ENCODE assay signal across 18 cellular contexts in genomic region chr2:20496477-20496876, GRCh38. TPM values are rescaled to one million over a fixed set of nuclear protein-coding genes. Genes with fewer than 3 reads are reported as not detected.
DNase-seq lines count a peak whose midpoint lies in the region; ATAC-seq, FAIRE-seq and TF ChIP-seq lines count a peak whose summit lies in the region.
"Had no signal": no experiment of that assay in that cellular context is flagged by ENCODE, and none has a peak within 500 bp of the region (broad histone marks: within the 10 kb centered on the region; RNA-seq: fewer than 3 reads in every experiment).

No MANE protein-coding gene starts in this region.

- peaks cover 11% of the 10 kb centered on the region for H3K9me3 Mint-ChIP-seq in MCF 10A (ENCODE audit: unreplicated experiment)
- H3K9me3 Mint-ChIP-seq: activated T-helper 2 cell treated with anti-CD3 and anti-CD28 coated beads, Interferon-gamma antibody, Interleukin-2, Interleukin-4, amounts not matched to agents 10 μg/mL and 5 μg/mL and 100 μg/mL, durations not matched to agents 14 hours and 24 hours and 36 hours; endodermal cell had no signal

- peak overlapping the region in 1 of 3 experiments; percentile 9; a peak in 1 of 6 replicates for H3K4me3 ChIP-seq in HepG2 (replicated peaks in 1 of 3; ENCODE audit: insufficient read depth in 1 of 3, low read depth in 2 of 3, low read length in 3 of 3)
- H3K4me3 ChIP-seq in right lobe of liver: no peak overlapping the region
- no peak overlapping the region for H3K4me3 ChIP-seq in neural cell (ENCODE audit: low read length)
- no peak overlapping the region for H3K4me3 ChIP-seq in upper lobe of right lung

- no peaks in the 10 kb centered on the region for H4K20me1 ChIP-seq in HepG2 (ENCODE audit: insufficient read depth, low read length)
- no peaks in the 10 kb centered on the region for H4K20me1 ChIP-seq in neural cell (ENCODE audit: insufficient read depth)

- CTCF ChIA-PET in HepG2 (lab: Yijun Ruan, JAX; ENCODE audit: low intra/inter-chr PET ratio, low total read pairs): no interaction called here
- CTCF ChIA-PET in MCF 10A (lab: Yijun Ruan, JAX): interaction anchor here (1.3 to 1.9 kb wide), 2 partner anchors 85 to 139 kb away, joined by 3 to 5 read pairs; no protein-coding TSS in a partner anchor

- POLR2A ChIA-PET in HepG2 (lab: Yijun Ruan, JAX) (interaction anchor here (1.0 to 10.1 kb wide), 11 partner anchors 10 to 100 kb away, joined by 3 to 97 read pairs (median 5); partner anchors contain the start of gene RHOB), MCF 10A (lab: Yijun Ruan, JAX) (interaction anchor here (0.7 to 0.9 kb wide), 2 partner anchors 12 to 13 kb away, joined by 3 read pairs; no protein-coding TSS in a partner anchor)

- peaks cover 6% of the 10 kb centered on the region for H3K36me3 Mint-ChIP-seq in MCF 10A (ENCODE audit: insufficient read depth, unreplicated experiment)

- H3K27me3 ChIP-seq in HepG2 (ENCODE audit: control insufficient read depth in 1 of 2, insufficient read depth in 2 of 2, low read length in 2 of 2): no peaks in the 10 kb centered on the region
- no peaks in the 10 kb centered on the region for H3K27me3 ChIP-seq in right lobe of liver
- H3K27me3 ChIP-seq in neural cell (ENCODE audit: insufficient read depth, low read depth, low read length): no peaks in the 10 kb centered on the region
- H3K27me3 ChIP-seq in upper lobe of right lung: no peaks in the 10 kb centered on the region
- H3K27me3 ChIP-seq: foreskin keratinocyte had no signal

- no peaks in the 10 kb centered on the region for H3K9me2 ChIP-seq in neural cell (ENCODE audit: insufficient read depth, low read length)

- BruUV-seq in HepG2 (replicated peaks; lab: Mats Ljungman, UMichigan) (no TSS peak), MCF 10A (replicated peaks; lab: Mats Ljungman, UMichigan) (no TSS peak)

- FAIRE-seq in HepG2 (lab: Jason Lieb, UNC): no peak

- H3K9ac ChIP-seq in HepG2 (ENCODE audit: insufficient read depth, low read depth, low read length) (peak overlapping the region; percentile 28; the same call in 1 of the 2 replicates), neural cell (ENCODE audit: low read length) (no peak overlapping the region)

- WGBS in HepG2 (ENCODE audit: low lambda C conversion rate): 40% methylated on average over 7 of the region's 7 CpGs
- WGBS in right lobe of liver (ENCODE audit: insufficient coverage, low coverage, low lambda C conversion rate, missing lambda C conversion rate): 69% methylated on average over 3 of the region's 7 CpGs

- H3K27me3 Mint-ChIP-seq in MCF 10A (ENCODE audit: insufficient read depth, unreplicated experiment): no peaks in the 10 kb centered on the region

- H3K4me3 Mint-ChIP-seq in MCF 10A (ENCODE audit: unreplicated experiment): peak overlapping the region; percentile 35
- H3K4me3 Mint-ChIP-seq: endodermal cell had no signal

- no peak for TF ChIP-seq EP300 in HepG2 (IDR thresholded peaks at IDR 0.05; ENCODE audit: low read depth in 2 of 2, low read length in 2 of 2)
- TF ChIP-seq EP300 in HepG2 (CRISPR knock-in tag; IDR thresholded peaks at IDR 0.05; ENCODE audit: borderline replicate concordance): no peak
- peak; percentile 80 for TF ChIP-seq EP300 in neural cell (conservative IDR thresholded peaks at IDR 0.05; ENCODE audit: poor library complexity, severe bottlenecking)

- H3K79me2 ChIP-seq in HepG2 (ENCODE audit: insufficient read depth, low read length) (no peaks in the 10 kb centered on the region), neural cell (replicated peaks; ENCODE audit: insufficient read depth, low read length) (no peaks in the 10 kb centered on the region)

- peaks cover 55% of the 10 kb centered on the region for H3K4me1 ChIP-seq in HepG2 (ENCODE audit: insufficient read depth, low read length)
- no peaks in the 10 kb centered on the region for H3K4me1 ChIP-seq in right lobe of liver
- no peaks in the 10 kb centered on the region for H3K4me1 ChIP-seq in upper lobe of right lung

- H3K27ac Mint-ChIP-seq in MCF 10A (ENCODE audit: low read depth, unreplicated experiment): peak overlapping the region; percentile 37
- H3K27ac Mint-ChIP-seq: activated T-helper 2 cell treated with anti-CD3 and anti-CD28 coated beads, Interferon-gamma antibody, Interleukin-2, Interleukin-4, amounts not matched to agents 10 μg/mL and 5 μg/mL and 100 μg/mL, durations not matched to agents 14 hours and 24 hours and 36 hours; endodermal cell had no signal

- TF ChIP-seq RAD21 in HepG2 (CRISPR knock-in tag; IDR thresholded peaks at IDR 0.05): no peak
- no peak for TF ChIP-seq RAD21 in neural cell (conservative IDR thresholded peaks at IDR 0.05)

- no peak for TF ChIP-seq POLR2A in HepG2 (IDR thresholded peaks at IDR 0.05; ENCODE audit: insufficient read depth in 1 of 2, low read depth in 2 of 2, low read length in 2 of 2)
- no peak for TF ChIP-seq POLR2A in right lobe of liver (IDR thresholded peaks at IDR 0.05)

- ATAC-seq in HepG2: peak; percentile 47
- ATAC-seq in right lobe of liver: no peak
- ATAC-seq in upper lobe of right lung: peak; percentile 35
- ATAC-seq in GM21367 (IDR thresholded peaks at IDR 0.05; ENCODE audit: unreplicated experiment): no peak
- no peak for ATAC-seq in GM21737 (IDR thresholded peaks at IDR 0.05; ENCODE audit: unreplicated experiment)
- ATAC-seq: left lobe of liver had no signal

- TF ChIP-seq CTCF in HepG2 (CRISPR knock-in tag; IDR thresholded peaks at IDR 0.05): no peak
- no peak for TF ChIP-seq CTCF in right lobe of liver (IDR thresholded peaks at IDR 0.05)
- TF ChIP-seq CTCF in MCF 10A (IDR thresholded peaks at IDR 0.05; ENCODE audit: unreplicated experiment): no peak
- TF ChIP-seq CTCF in neural cell (IDR thresholded peaks at IDR 0.05; ENCODE audit: poor library complexity, severe bottlenecking): no peak
- no peak for TF ChIP-seq CTCF in upper lobe of right lung (IDR thresholded peaks at IDR 0.05)
- TF ChIP-seq CTCF in GM20000 (IDR thresholded peaks at IDR 0.05; ENCODE audit: extremely low read depth, missing control alignments): no peak

- H3K4me2 ChIP-seq in HepG2 (ENCODE audit: low read depth, low read length): peak overlapping the region; percentile 57
- H3K4me2 ChIP-seq in neural cell (ENCODE audit: low read length): no peak overlapping the region

- in situ Hi-C loops in HepG2 (cut with HindIII; ENCODE audit: extremely low pct_ligation_motif_present, low pct_unique_long_range_greater_than_20kb): no loop called here

- DNase-seq in HepG2 (ENCODE audit: low spot score) (no peak), right lobe of liver (no peak), MCF 10A (ENCODE audit: unreplicated experiment) (no peak), upper lobe of right lung (no peak), GM20000 (ENCODE audit: low spot score) (no peak)
- DNase-seq: activated CD4-positive, CD25-positive, alpha-beta regulatory T cell; endodermal cell; NCI-H2081; retina; Right ventricle myocardium superior; stimulated activated CD4-positive, alpha-beta T cell treated with anti-CD3 and anti-CD28 coated beads, Interleukin-1b, Interleukin-23, amount 100 ng/mL, for 48 hours; T-helper 2 cell had no signal

- H3K4me1 Mint-ChIP-seq in MCF 10A (ENCODE audit: insufficient read depth, unreplicated experiment): peaks cover 34% of the 10 kb centered on the region
- H3K4me1 Mint-ChIP-seq: endodermal cell had no signal

- no peaks in the 10 kb centered on the region for H3F3A ChIP-seq in neural cell (ENCODE audit: insufficient read depth, low read length, poor library complexity, severe bottlenecking)

- no peaks in the 10 kb centered on the region for H3K9me3 ChIP-seq in HepG2 (ENCODE audit: low read length)
- H3K9me3 ChIP-seq in right lobe of liver: no peaks in the 10 kb centered on the region
- no peaks in the 10 kb centered on the region for H3K9me3 ChIP-seq in neural cell (ENCODE audit: low read length)
- no peaks in the 10 kb centered on the region for H3K9me3 ChIP-seq in upper lobe of right lung

- intact Hi-C loops in HepG2 (cut with micrococcal nuclease; ENCODE audit: unreplicated experiment) (no loop called here), right lobe of liver (cut with DNase I) (no loop called here), MCF 10A (cut with micrococcal nuclease) (loop anchor here (5.0 kb wide), 1 partner anchor 44 kb away; no protein-coding TSS in a partner anchor), upper lobe of right lung (cut with DNase I) (no loop called here)

- H3K27ac ChIP-seq in HepG2 (ENCODE audit: extremely low read length, insufficient read depth, low read length): no peak overlapping the region
- no peak overlapping the region for H3K27ac ChIP-seq in right lobe of liver
- peak overlapping the region; percentile 8 for H3K27ac ChIP-seq in neural cell (ENCODE audit: low read length)
- H3K27ac ChIP-seq in upper lobe of right lung: no peak overlapping the region
- H3K27ac ChIP-seq: foreskin keratinocyte had no signal

- H3K36me3 ChIP-seq in HepG2 (replicated peaks in 1 of 2; ENCODE audit: control insufficient read depth in 1 of 2, insufficient read depth in 2 of 2, low read length in 2 of 2) (no peaks in the 10 kb centered on the region), right lobe of liver (no peaks in the 10 kb centered on the region), neural cell (ENCODE audit: insufficient read depth, low read length) (no peaks in the 10 kb centered on the region), upper lobe of right lung (no peaks in the 10 kb centered on the region)

- H2AFZ ChIP-seq in HepG2 (ENCODE audit: low read length) (no peak overlapping the region), neural cell (ENCODE audit: low read depth, low read length) (no peak overlapping the region)

RNA-seq across cellular contexts. Expression of gene RHOB, which starts 49.6 kb away (rescaled TPM):
- total RNA-seq in HepG2 (2016; rRNA removed; fragmentation: Illumina TruSeq; extraction: Trizol): 192 and 268 TPM in 2 replicates
- total RNA-seq in HepG2 (2016; cell fraction: cytosol; rRNA removed; fragmentation: Illumina TruSeq; extraction: Trizol; ENCODE audit: low read depth): 40.2 and 44.0 TPM in 2 replicates
- 176 and 281 TPM in 2 replicates for total RNA-seq in HepG2 (2016; cell fraction: insoluble cytoplasmic fraction; rRNA removed; fragmentation: Illumina TruSeq; extraction: Trizol)
- total RNA-seq in HepG2 (2016; cell fraction: membrane; rRNA removed; fragmentation: Illumina TruSeq; extraction: Trizol): 165 and 177 TPM in 2 replicates
- 193 and 207 TPM in 2 replicates for total RNA-seq in HepG2 (2016; cell fraction: nucleus; rRNA removed; fragmentation: Illumina TruSeq; extraction: Trizol)
- polyA plus RNA-seq in HepG2 (2011; rRNA removed): 192 and 237 TPM in 2 replicates
- 193 and 210 TPM in 2 replicates for polyA plus RNA-seq in HepG2 (2011; cell fraction: cytosol; rRNA removed)
- 241 and 269 TPM in 2 replicates for polyA plus RNA-seq in HepG2 (2011; cell fraction: nucleus; rRNA removed)
- polyA plus RNA-seq in HepG2 (2012): 158 and 213 TPM in 2 replicates
- 33.6 and 36.3 TPM in 2 replicates for polyA plus RNA-seq in HepG2 (2016; cell fraction: cytosol; fragmentation: Illumina TruSeq; extraction: Trizol; ENCODE audit: low read depth)
- 232 and 273 TPM in 2 replicates for polyA plus RNA-seq in HepG2 (2016; cell fraction: insoluble cytoplasmic fraction; fragmentation: Illumina TruSeq; extraction: Trizol; ENCODE audit: low read depth)
- polyA plus RNA-seq in HepG2 (2016; cell fraction: membrane; fragmentation: Illumina TruSeq; extraction: Trizol; ENCODE audit: low read depth): 112 and 122 TPM in 2 replicates
- 333 and 350 TPM in 2 replicates for polyA plus RNA-seq in HepG2 (2016; cell fraction: nucleus; fragmentation: Illumina TruSeq; extraction: Trizol; ENCODE audit: insufficient read depth, low read depth)
- polyA minus RNA-seq in HepG2 (2011; rRNA and poly(A)+ RNA removed; ENCODE audit: low replicate concordance): 88.5 and 225 TPM in 2 replicates
- 132 and 167 TPM in 2 replicates for polyA minus RNA-seq in HepG2 (2011; cell fraction: cytosol; rRNA and poly(A)+ RNA removed)
- 162 and 170 TPM in 2 replicates for polyA minus RNA-seq in HepG2 (2011; cell fraction: nucleus; rRNA and poly(A)+ RNA removed)
- total RNA-seq in right lobe of liver: 100 to 1,000 TPM; 185 to 656 (median 388) TPM
- 28.1 and 45.7 TPM in 2 replicates for total RNA-seq in MCF 10A (2022)
- 205 and 214 TPM in 2 replicates for polyA plus RNA-seq in neural cell
- polyA minus RNA-seq in neural cell: 170 and 218 TPM in 2 replicates
- total RNA-seq in upper lobe of right lung: 191 TPM

Comparison
In these comparisons a context has a peak if more than half of its experiments do, and no peak if none do; other contexts are left out.
1. ATAC-seq: peak in HepG2 (single experiment) and upper lobe of right lung (single experiment); none in right lobe of liver (0 of 4), GM21367 (single experiment) and GM21737 (single experiment).